In genomic region chr12:2513141-2514037, GRCh38 we compare ENCODE assay signal across 28 cellular contexts.
"Had no signal": no experiment of that assay in that cellular context is flagged by ENCODE, and none has a peak within 500 bp of the region (broad histone marks: within the 10 kb centered on the region; RNA-seq: fewer than 3 reads in every experiment).

No MANE protein-coding gene starts in this region.

- H3K9me3 ChIP-seq: heart left ventricle, left ventricle myocardium inferior, neutrophil, ovary, prostate gland, spleen, suprapubic skin, thoracic aorta, tibial nerve, uterus had no signal

- H3K4me1 ChIP-seq: prostate gland, suprapubic skin, tibial nerve, uterus had no signal

- H3K4me3 Mint-ChIP-seq: mesothelial cell of epicardium; naive thymus-derived CD4-positive, alpha-beta T cell; natural killer cell treated with Interleukin-12 subunit alpha and Interleukin-12 subunit beta and Interleukin-15 and Interleukin-18, amount 100 ng/mL, for 72 hours; neural progenitor cell; stimulated activated effector memory CD8-positive, alpha-beta T cell treated with anti-CD3 and anti-CD28 coated beads, Interleukin-12 subunit alpha, Interleukin-12 subunit beta, amount 100 ng/mL, for 72 hours; stimulated activated naive CD8-positive, alpha-beta T cell treated with anti-CD3 and anti-CD28 coated beads, Interleukin-15, Interleukin-2, amounts not matched to agents 100 ng/mL and 50 ng/mL, for 24 hours; type B pancreatic cell had no signal

- H3K4me3 ChIP-seq: heart left ventricle, left ventricle myocardium inferior, lung, neural progenitor cell, ovary, prostate gland, skin epidermis, spleen, suprapubic skin, thoracic aorta, tibial nerve, uterus had no signal

- H3K36me3 Mint-ChIP-seq: mesothelial cell of epicardium; naive thymus-derived CD4-positive, alpha-beta T cell; natural killer cell treated with Interleukin-12 subunit alpha and Interleukin-12 subunit beta and Interleukin-15 and Interleukin-18, amount 100 ng/mL, for 72 hours; neural progenitor cell; stimulated activated effector memory CD8-positive, alpha-beta T cell treated with anti-CD3 and anti-CD28 coated beads, Interleukin-12 subunit alpha, Interleukin-12 subunit beta, amount 100 ng/mL, for 72 hours had no signal

- H2AFZ ChIP-seq: neural progenitor cell had no signal

- ATAC-seq: heart left ventricle; naive thymus-derived CD4-positive, alpha-beta T cell; natural killer cell treated with Interleukin-12 subunit alpha and Interleukin-12 subunit beta and Interleukin-15 and Interleukin-18, amount 100 ng/mL, for 72 hours; right cardiac atrium; sciatic nerve; stimulated activated effector memory CD8-positive, alpha-beta T cell treated with anti-CD3 and anti-CD28 coated beads, Interleukin-12 subunit alpha, Interleukin-12 subunit beta, amount 100 ng/mL, for 72 hours had no signal

- H3K27ac ChIP-seq: heart left ventricle, left ventricle myocardium inferior, neural progenitor cell, neutrophil, ovary, prostate gland, skin epidermis, spleen, suprapubic skin, thoracic aorta, tibial nerve, uterus had no signal

- H3K36me3 ChIP-seq: neural progenitor cell, neutrophil, ovary, prostate gland, spleen, suprapubic skin, tibial nerve, uterus had no signal

- H3K4me1 Mint-ChIP-seq: naive thymus-derived CD4-positive, alpha-beta T cell; neural progenitor cell; stimulated activated effector memory CD8-positive, alpha-beta T cell treated with anti-CD3 and anti-CD28 coated beads, Interleukin-12 subunit alpha, Interleukin-12 subunit beta, amount 100 ng/mL, for 72 hours had no signal

- DNase-seq: heart left ventricle; islet precursor cell; left ventricle myocardium inferior; mesendoderm; naive thymus-derived CD4-positive, alpha-beta T cell; occipital lobe; ovary; posterior cingulate gyrus; retina; right cardiac atrium; spleen; stimulated activated CD4-positive, alpha-beta T cell treated with anti-CD3 and anti-CD28 coated beads, Interleukin-4, amount 100 ng/mL, for 24 hours; stimulated activated naive CD4-positive, alpha-beta T cell; uterus had no signal

- H3K9me3 Mint-ChIP-seq: mesothelial cell of epicardium; natural killer cell treated with Interleukin-12 subunit alpha and Interleukin-12 subunit beta and Interleukin-15 and Interleukin-18, amount 100 ng/mL, for 72 hours; neural progenitor cell; stimulated activated effector memory CD8-positive, alpha-beta T cell treated with anti-CD3 and anti-CD28 coated beads, Interleukin-12 subunit alpha, Interleukin-12 subunit beta, amount 100 ng/mL, for 72 hours; stimulated activated naive CD8-positive, alpha-beta T cell treated with anti-CD3 and anti-CD28 coated beads, Interleukin-15, Interleukin-2, amounts not matched to agents 100 ng/mL and 50 ng/mL, for 24 hours; type B pancreatic cell had no signal

- H3K9ac ChIP-seq: neural progenitor cell had no signal

- H3K27me3 Mint-ChIP-seq: stimulated activated naive CD8-positive, alpha-beta T cell treated with anti-CD3 and anti-CD28 coated beads, Interleukin-15, Interleukin-2, amounts not matched to agents 100 ng/mL and 50 ng/mL, for 24 hours had no signal

- H3K4me2 ChIP-seq: neural progenitor cell had no signal

- H3K27me3 ChIP-seq: heart left ventricle, neural progenitor cell, neutrophil, ovary, spleen, suprapubic skin, tibial nerve, uterus had no signal

- H3K27ac Mint-ChIP-seq: mesothelial cell of epicardium; naive thymus-derived CD4-positive, alpha-beta T cell; natural killer cell treated with Interleukin-12 subunit alpha and Interleukin-12 subunit beta and Interleukin-15 and Interleukin-18, amount 100 ng/mL, for 72 hours; stimulated activated effector memory CD8-positive, alpha-beta T cell treated with anti-CD3 and anti-CD28 coated beads, Interleukin-12 subunit alpha, Interleukin-12 subunit beta, amount 100 ng/mL, for 72 hours; stimulated activated naive CD8-positive, alpha-beta T cell treated with anti-CD3 and anti-CD28 coated beads, Interleukin-15, Interleukin-2, amounts not matched to agents 100 ng/mL and 50 ng/mL, for 24 hours; type B pancreatic cell had no signal
